ENCODE assay signal across 20 cellular contexts in the genomic region with DNA sequence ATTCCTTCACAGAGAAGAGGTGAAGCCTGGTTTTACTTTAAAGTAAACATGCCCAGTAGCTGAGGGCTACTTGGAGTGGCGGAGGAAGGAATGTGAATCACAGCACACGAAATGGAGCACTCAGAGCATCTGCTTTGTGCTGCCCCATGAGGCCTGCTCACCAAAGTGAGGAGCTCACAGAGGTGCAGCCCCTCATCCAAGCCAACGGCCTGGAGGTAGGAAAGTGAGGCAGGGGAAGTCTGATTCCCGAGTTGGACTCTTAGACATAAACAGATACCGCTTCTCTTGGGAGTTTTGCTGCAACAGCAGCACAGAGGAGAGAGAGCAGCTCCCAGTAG. TPM values are rescaled to one million over a fixed set of nuclear protein-coding genes. Genes with fewer than 3 reads are reported as not detected.
A peak's percentile ranks its signal among the peaks of the same experiment; 100 is the strongest.
DNase-seq lines count a peak whose midpoint lies in the region; ATAC-seq, FAIRE-seq and TF ChIP-seq lines count a peak whose summit lies in the region.
"Had no signal": no experiment of that assay in that cellular context is flagged by ENCODE, and none has a peak within 500 bp of the region (broad histone marks: within the 10 kb centered on the region; RNA-seq: fewer than 3 reads in every experiment).

No MANE protein-coding gene starts in this region.

- H3K4me3 Mint-ChIP-seq in MCF 10A (ENCODE audit: unreplicated experiment) = peak overlapping the region; percentile 56
- H3K4me3 Mint-ChIP-seq in activated T-helper 17 cell treated with anti-CD3 and anti-CD28 coated beads, Interleukin-2, amount 50 U/mL, for 72 hours = peak overlapping the region; percentile 95

- no peaks in the 10 kb centered on the region for H3K4me1 ChIP-seq in breast epithelium
- peaks cover 18% of the 10 kb centered on the region for H3K4me1 ChIP-seq in keratinocyte (ENCODE audit: control insufficient read depth, extremely low read depth, insufficient read depth, low read length)
- H3K4me1 ChIP-seq in A673 (ENCODE audit: insufficient read depth, low read length, poor library complexity, severe bottlenecking) = no peaks in the 10 kb centered on the region
- H3K4me1 ChIP-seq: uterus had no signal

- no peak for ATAC-seq in activated T-helper 17 cell treated with anti-CD3 and anti-CD28 coated beads, Interleukin-2, amount 50 U/mL, for 72 hours (replicated peaks)
- no peak for ATAC-seq in GM21576 (IDR thresholded peaks at IDR 0.05; ENCODE audit: unreplicated experiment)

- peak overlapping the region; percentile 57 for H3K27ac Mint-ChIP-seq in MCF 10A (ENCODE audit: low read depth, unreplicated experiment)
- H3K27ac Mint-ChIP-seq in activated T-helper 17 cell treated with anti-CD3 and anti-CD28 coated beads, Interleukin-2, amount 50 U/mL, for 72 hours = peak overlapping the region; percentile 58
- H3K27ac Mint-ChIP-seq: H9 had no signal

- peaks cover 2% of the 10 kb centered on the region for H3K9me1 ChIP-seq in keratinocyte (ENCODE audit: control insufficient read depth, extremely low read depth, insufficient read depth, low read length)

- H3K27ac ChIP-seq in breast epithelium (no peak overlapping the region), keratinocyte (ENCODE audit: control insufficient read depth, insufficient read depth, low read length) (peak overlapping the region; percentile 18), substantia nigra (ENCODE audit: low read depth, low read length, poor library complexity, severe bottlenecking) (peak overlapping the region; percentile 17), A673 (ENCODE audit: low read depth, low read length, poor library complexity, severe bottlenecking) (no peak overlapping the region)
- H3K27ac ChIP-seq: coronary artery, parathyroid adenoma, uterus had no signal

- CTCF ChIA-PET in MCF 10A (lab: Yijun Ruan, JAX) (interaction anchor here (0.6 to 8.8 kb wide), 5 partner anchors 12 to 846 kb away, joined by 3 to 86 read pairs (median 4); no protein-coding TSS in a partner anchor), A673 (lab: Charles Lee) (no interaction called here)

- H4K20me1 ChIP-seq in keratinocyte (ENCODE audit: control insufficient read depth, extremely low read depth, insufficient read depth, low read length) = peaks cover 37% of the 10 kb centered on the region

- peaks cover 39% of the 10 kb centered on the region for H3K4me1 Mint-ChIP-seq in MCF 10A (ENCODE audit: insufficient read depth, unreplicated experiment)
- peaks cover 22% of the 10 kb centered on the region for H3K4me1 Mint-ChIP-seq in activated T-helper 17 cell treated with anti-CD3 and anti-CD28 coated beads, Interleukin-2, amount 50 U/mL, for 72 hours

- H3K27me3 Mint-ChIP-seq in MCF 10A (ENCODE audit: insufficient read depth, unreplicated experiment) = no peaks in the 10 kb centered on the region
- H3K27me3 Mint-ChIP-seq in activated T-helper 17 cell treated with anti-CD3 and anti-CD28 coated beads, Interleukin-2, amount 50 U/mL, for 72 hours = no peaks in the 10 kb centered on the region

- FAIRE-seq in keratinocyte (lab: Jason Lieb, UNC) = no peak
- FAIRE-seq: frontal cortex, GM19239 had no signal

- H3K9ac ChIP-seq in keratinocyte (ENCODE audit: control insufficient read depth, extremely low read depth, insufficient read depth, low read length) = no peak overlapping the region
- H3K9ac ChIP-seq: parathyroid adenoma had no signal

- POLR2A ChIA-PET in MCF 10A (lab: Yijun Ruan, JAX) (interaction anchor here (0.6 to 2.0 kb wide), 2 partner anchors 13 to 313 kb away, joined by 4 to 7 read pairs; no protein-coding TSS in a partner anchor), A673 (lab: Charles Lee; ENCODE audit: low non-redundant PET) (no interaction called here)

- dilution Hi-C loops in keratinocyte (cut with MboI; ENCODE audit: extremely low pct_ligation_motif_present, low sequenced_read_pairs) = no loop called here

- H3K27me3 ChIP-seq in breast epithelium = no peaks in the 10 kb centered on the region
- H3K27me3 ChIP-seq in keratinocyte (ENCODE audit: control insufficient read depth, extremely low read depth, insufficient read depth, low read length) = no peaks in the 10 kb centered on the region
- no peaks in the 10 kb centered on the region for H3K27me3 ChIP-seq in A673 (replicated peaks; ENCODE audit: insufficient read depth, low read depth, low read length, poor library complexity)
- H3K27me3 ChIP-seq: uterus had no signal

- no peak overlapping the region for H3K4me3 ChIP-seq in breast epithelium
- no peak overlapping the region for H3K4me3 ChIP-seq in keratinocyte (ENCODE audit: control insufficient read depth in 2 of 3, extremely low read depth in 1 of 3, insufficient read depth in 2 of 3, low read depth in 1 of 3, low read length in 3 of 3)
- no peak overlapping the region for H3K4me3 ChIP-seq in A673 (ENCODE audit: low read depth, low read length, poor library complexity, severe bottlenecking)
- H3K4me3 ChIP-seq: coronary artery, uterus had no signal

- H3K36me3 Mint-ChIP-seq in MCF 10A (ENCODE audit: insufficient read depth, unreplicated experiment) = peaks cover 77% of the 10 kb centered on the region
- peaks cover 81% of the 10 kb centered on the region for H3K36me3 Mint-ChIP-seq in activated T-helper 17 cell treated with anti-CD3 and anti-CD28 coated beads, Interleukin-2, amount 50 U/mL, for 72 hours (ENCODE audit: low read depth)

- TF ChIP-seq POLR2A in breast epithelium (IDR thresholded peaks at IDR 0.05) = no peak

- BruUV-seq in MCF 10A (replicated peaks; lab: Mats Ljungman, UMichigan) (no TSS peak), A673 (replicated peaks; lab: Mats Ljungman, UMichigan) (no TSS peak)

- H3K79me2 ChIP-seq in keratinocyte (ENCODE audit: control insufficient read depth, insufficient read depth, low read length) = peaks cover 75% of the 10 kb centered on the region

- no peaks in the 10 kb centered on the region for H3K9me3 ChIP-seq in breast epithelium
- no peaks in the 10 kb centered on the region for H3K9me3 ChIP-seq in keratinocyte (ENCODE audit: control insufficient read depth, low read depth, low read length)
- H3K9me3 ChIP-seq in A673 (ENCODE audit: low read depth, low read length, poor library complexity, severe bottlenecking) = no peaks in the 10 kb centered on the region
- H3K9me3 ChIP-seq: uterus had no signal

- TF ChIP-seq CTCF in MCF 10A (IDR thresholded peaks at IDR 0.05; ENCODE audit: unreplicated experiment) = no peak
- no peak for TF ChIP-seq CTCF in breast epithelium (IDR thresholded peaks at IDR 0.05)
- TF ChIP-seq CTCF in keratinocyte (optimal IDR thresholded peaks at IDR 0.05 in 1 of 3, IDR thresholded peaks at IDR 0.05 in 1 of 3, conservative IDR thresholded peaks at IDR 0.05 in 1 of 3; ENCODE audit: extremely low read depth in 1 of 3, insufficient read depth in 2 of 3, low read length in 3 of 3) = no peak
- no peak for TF ChIP-seq CTCF in A673 (conservative IDR thresholded peaks at IDR 0.05; ENCODE audit: low read depth, low read length)

- no peak overlapping the region for H3K4me2 ChIP-seq in keratinocyte (ENCODE audit: control insufficient read depth, extremely low read depth, insufficient read depth, low read depth, low read length)

- H3K9me3 Mint-ChIP-seq in MCF 10A (ENCODE audit: unreplicated experiment) = no peaks in the 10 kb centered on the region
- H3K9me3 Mint-ChIP-seq in activated T-helper 17 cell treated with anti-CD3 and anti-CD28 coated beads, Interleukin-2, amount 50 U/mL, for 72 hours = no peaks in the 10 kb centered on the region
- H3K9me3 Mint-ChIP-seq: H9 had no signal

- DNase-seq in MCF 10A (ENCODE audit: unreplicated experiment) (no peak), breast epithelium (ENCODE audit: low spot score in 2 of 2) (no peak), keratinocyte (ENCODE audit: low read depth, low spot score) (no peak), substantia nigra (lab: John Stamatoyannopoulos, UW) (no peak), HPDE6-E6E7 (ENCODE audit: extremely low spot score) (no peak), A673 (ENCODE audit: low spot score) (no peak)
- DNase-seq: activated effector memory CD4-positive, alpha-beta T cell treated with anti-CD3 and anti-CD28 coated beads, Interleukin-2, amount 50 U/mL, for 16 hours; EL; H9; NCI-H2029 treated with DMSO at 0.1 percent for 48 hours; NCI-H510A; Right ventricle myocardium superior; uterus had no signal

- no peak overlapping the region for H2AFZ ChIP-seq in keratinocyte (ENCODE audit: control insufficient read depth, low read length)
- H2AFZ ChIP-seq: parathyroid adenoma had no signal

- no peaks in the 10 kb centered on the region for H3K36me3 ChIP-seq in breast epithelium
- peaks cover 19 to 32% of the 10 kb centered on the region in 2 experiments for H3K36me3 ChIP-seq in keratinocyte (ENCODE audit: control insufficient read depth in 2 of 2, extremely low read depth in 1 of 2, insufficient read depth in 2 of 2, low read length in 2 of 2)
- peaks cover 64% of the 10 kb centered on the region for H3K36me3 ChIP-seq in A673 (ENCODE audit: insufficient read depth, low read length, poor library complexity, severe bottlenecking)
- H3K36me3 ChIP-seq: uterus had no signal

- intact Hi-C loops in MCF 10A (cut with micrococcal nuclease) = no loop called here
- intact Hi-C loops in breast epithelium (cut with DNase I; ENCODE audit: low total_unique reads) = no loop called here
- intact Hi-C loops in A673 (cut with micrococcal nuclease; ENCODE audit: unreplicated experiment) = no loop called here

RNA-seq across cellular contexts. Expression of gene YTHDF1, which starts 3.6 kb away (rescaled TPM):
- total RNA-seq in MCF 10A (2022) (47.1 and 49.5 TPM in 2 replicates), breast epithelium (10 to 100 TPM; 23.0 to 32.8 (median 28.2) TPM), A673 (2021) (49.3 and 52.4 TPM in 2 replicates)
- 10 to 100 TPM; 23.7 to 40.3 TPM for total RNA-seq in activated T-helper 17 cell treated with anti-CD3 and anti-CD28 coated beads, Interleukin-2, amount 50 U/mL, for 72 hours
- polyA plus RNA-seq in keratinocyte = 23.4 to 34.8 TPM (median 26.4 TPM) in 3 replicates
- polyA plus RNA-seq in keratinocyte (2011; ENCODE audit: low read depth) = 10.1 TPM
- 24.7 and 25.3 TPM in 2 replicates for polyA plus RNA-seq in keratinocyte (2011; cell fraction: cytosol; rRNA removed)
- polyA plus RNA-seq in keratinocyte (2011; cell fraction: nucleus; rRNA removed) = 34.2 and 41.0 TPM in 2 replicates
- 29.3 and 29.6 TPM in 2 replicates for polyA plus RNA-seq in keratinocyte (2012; ENCODE audit: low replicate concordance)
- polyA minus RNA-seq in keratinocyte = 22.0 to 32.9 TPM (median 23.6 TPM) in 3 replicates
- polyA minus RNA-seq in keratinocyte (2011; cell fraction: cytosol; rRNA and poly(A)+ RNA removed) = 41.2 TPM
- 20.6 and 25.3 TPM in 2 replicates for polyA minus RNA-seq in keratinocyte (2011; cell fraction: nucleus; rRNA and poly(A)+ RNA removed)

RNA-seq across cellular contexts. Expression of gene BIRC7, which starts 23.3 kb away (rescaled TPM):
- total RNA-seq in MCF 10A (2022) (not detected in 2 replicates), breast epithelium (1 to 10 TPM in 1 of 3 donors, under 1 TPM in 1, not detected in 1; 0.32 to 1.2 TPM), A673 (2021) (not detected in 2 replicates)
- under 1 TPM in 1 of 2 donors, not detected in 1; 0.61 TPM for total RNA-seq in activated T-helper 17 cell treated with anti-CD3 and anti-CD28 coated beads, Interleukin-2, amount 50 U/mL, for 72 hours
- not detected in 3 replicates for polyA plus RNA-seq in keratinocyte
- not detected for polyA plus RNA-seq in keratinocyte (2011; ENCODE audit: low read depth)
- not detected in 2 replicates for polyA plus RNA-seq in keratinocyte (2011; cell fraction: cytosol; rRNA removed)
- polyA plus RNA-seq in keratinocyte (2011; cell fraction: nucleus; rRNA removed) = not detected in 2 replicates
- polyA plus RNA-seq in keratinocyte (2012; ENCODE audit: low replicate concordance) = not detected in 2 replicates
- polyA minus RNA-seq in keratinocyte = not detected in 3 replicates
- polyA minus RNA-seq in keratinocyte (2011; cell fraction: cytosol; rRNA and poly(A)+ RNA removed) = not detected
- not detected in 2 replicates for polyA minus RNA-seq in keratinocyte (2011; cell fraction: nucleus; rRNA and poly(A)+ RNA removed)
- total RNA-seq: frontal cortex, H9, uterus had no signal
- polyA plus RNA-seq: liver had no signal

RNA-seq across cellular contexts. Expression of gene NKAIN4, which starts 41.9 kb away (rescaled TPM):
- total RNA-seq in MCF 10A (2022) (not detected in 2 replicates), breast epithelium (not detected), A673 (2021) (not detected in 2 replicates)
- not detected for total RNA-seq in activated T-helper 17 cell treated with anti-CD3 and anti-CD28 coated beads, Interleukin-2, amount 50 U/mL, for 72 hours
- polyA plus RNA-seq in keratinocyte = not detected in 3 replicates
- not detected for polyA plus RNA-seq in keratinocyte (2011; ENCODE audit: low read depth)
- not detected in 2 replicates for polyA plus RNA-seq in keratinocyte (2011; cell fraction: cytosol; rRNA removed)
- not detected in 2 replicates for polyA plus RNA-seq in keratinocyte (2011; cell fraction: nucleus; rRNA removed)
- polyA plus RNA-seq in keratinocyte (2012; ENCODE audit: low replicate concordance) = not detected in 2 replicates
- polyA minus RNA-seq in keratinocyte = not detected in 3 replicates
- polyA minus RNA-seq in keratinocyte (2011; cell fraction: cytosol; rRNA and poly(A)+ RNA removed) = not detected
- polyA minus RNA-seq in keratinocyte (2011; cell fraction: nucleus; rRNA and poly(A)+ RNA removed) = not detected in 2 replicates
- total RNA-seq: Right ventricle myocardium superior had no signal
- polyA plus RNA-seq: liver had no signal

Comparison
In these comparisons a context has a peak if more than half of its experiments do, and no peak if none do; other contexts are left out.
1. H3K27ac ChIP-seq: peak in keratinocyte (single experiment) and substantia nigra (single experiment); none in breast epithelium (0 of 2) and A673 (single experiment).